In the genomic region with DNA sequence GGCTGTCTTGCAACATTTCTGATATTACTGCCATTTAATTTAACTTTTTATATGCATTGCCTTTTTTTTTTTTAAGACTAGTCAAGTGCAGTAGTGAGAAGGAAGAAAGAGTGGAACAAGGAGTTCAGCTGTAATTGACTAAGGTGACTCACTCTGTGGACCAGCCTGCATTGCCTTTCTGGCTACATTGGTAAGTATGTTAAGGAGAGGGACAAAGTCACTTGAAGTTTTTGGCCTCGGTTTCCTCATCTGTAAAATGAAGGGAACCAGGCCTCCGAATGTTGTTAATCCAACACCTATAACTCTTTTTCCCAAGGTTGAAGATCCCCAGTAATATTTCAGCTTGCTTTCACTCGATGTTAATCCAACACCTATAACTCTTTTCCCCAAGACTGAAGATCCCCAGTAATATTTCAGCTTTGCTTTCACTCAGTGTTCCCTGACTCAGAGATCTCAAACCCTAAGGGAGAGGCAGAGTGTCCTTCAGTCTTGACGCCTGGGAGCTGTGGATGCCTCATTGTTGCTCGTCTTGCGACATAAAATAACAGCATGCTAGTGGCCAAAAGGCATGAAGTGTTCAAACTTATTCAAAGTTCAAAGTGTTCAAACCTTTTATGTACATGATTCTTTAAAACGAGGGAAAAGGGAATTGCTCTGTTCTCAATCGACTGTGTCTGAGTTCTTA, we compare ENCODE assay signal across 1 cellular context.
TF ChIP-seq lines count a peak whose summit lies in the region.

No MANE protein-coding gene starts in this region.

TF ChIP-seq in HepG2, 621 proteins besides CTCF, POLR2A, EP300 and RAD21 (continued from another document and continues in another):
- 0 out of 2 replicates have a peak, but pooled peaks have one; percentile 40 for TF ChIP-seq ZBTB10 (CRISPR knock-in tag; IDR thresholded peaks at IDR 0.05; ENCODE audit: borderline replicate concordance)
- TF ChIP-seq KMT2B (CRISPR knock-in tag; IDR thresholded peaks at IDR 0.05), result no peak
- peak; percentile 31; the same call in 1 of the 2 replicates for TF ChIP-seq ZNF263 (CRISPR knock-in tag; IDR thresholded peaks at IDR 0.05)
- TF ChIP-seq JDP2 (CRISPR knock-in tag; IDR thresholded peaks at IDR 0.05; ENCODE audit: borderline replicate concordance), result no peak
- 0 out of 2 replicates have a peak, but pooled peaks have one; percentile 56 for TF ChIP-seq MIER3 (CRISPR knock-in tag; IDR thresholded peaks at IDR 0.05; ENCODE audit: borderline replicate concordance)
- TF ChIP-seq ZSCAN9 (CRISPR knock-in tag; IDR thresholded peaks at IDR 0.05; ENCODE audit: borderline replicate concordance), result 0 out of 2 replicates have a peak, but pooled peaks have one; percentile 45
- TF ChIP-seq, protein P1, sequence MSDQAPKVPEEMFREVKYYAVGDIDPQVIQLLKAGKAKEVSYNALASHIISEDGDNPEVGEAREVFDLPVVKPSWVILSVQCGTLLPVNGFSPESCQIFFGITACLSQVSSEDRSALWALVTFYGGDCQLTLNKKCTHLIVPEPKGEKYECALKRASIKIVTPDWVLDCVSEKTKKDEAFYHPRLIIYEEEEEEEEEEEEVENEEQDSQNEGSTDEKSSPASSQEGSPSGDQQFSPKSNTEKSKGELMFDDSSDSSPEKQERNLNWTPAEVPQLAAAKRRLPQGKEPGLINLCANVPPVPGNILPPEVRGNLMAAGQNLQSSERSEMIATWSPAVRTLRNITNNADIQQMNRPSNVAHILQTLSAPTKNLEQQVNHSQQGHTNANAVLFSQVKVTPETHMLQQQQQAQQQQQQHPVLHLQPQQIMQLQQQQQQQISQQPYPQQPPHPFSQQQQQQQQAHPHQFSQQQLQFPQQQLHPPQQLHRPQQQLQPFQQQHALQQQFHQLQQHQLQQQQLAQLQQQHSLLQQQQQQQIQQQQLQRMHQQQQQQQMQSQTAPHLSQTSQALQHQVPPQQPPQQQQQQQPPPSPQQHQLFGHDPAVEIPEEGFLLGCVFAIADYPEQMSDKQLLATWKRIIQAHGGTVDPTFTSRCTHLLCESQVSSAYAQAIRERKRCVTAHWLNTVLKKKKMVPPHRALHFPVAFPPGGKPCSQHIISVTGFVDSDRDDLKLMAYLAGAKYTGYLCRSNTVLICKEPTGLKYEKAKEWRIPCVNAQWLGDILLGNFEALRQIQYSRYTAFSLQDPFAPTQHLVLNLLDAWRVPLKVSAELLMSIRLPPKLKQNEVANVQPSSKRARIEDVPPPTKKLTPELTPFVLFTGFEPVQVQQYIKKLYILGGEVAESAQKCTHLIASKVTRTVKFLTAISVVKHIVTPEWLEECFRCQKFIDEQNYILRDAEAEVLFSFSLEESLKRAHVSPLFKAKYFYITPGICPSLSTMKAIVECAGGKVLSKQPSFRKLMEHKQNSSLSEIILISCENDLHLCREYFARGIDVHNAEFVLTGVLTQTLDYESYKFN (CRISPR knock-in tag; conservative IDR thresholded peaks at IDR 0.05), result peak; percentile 70
- TF ChIP-seq, protein P2, sequence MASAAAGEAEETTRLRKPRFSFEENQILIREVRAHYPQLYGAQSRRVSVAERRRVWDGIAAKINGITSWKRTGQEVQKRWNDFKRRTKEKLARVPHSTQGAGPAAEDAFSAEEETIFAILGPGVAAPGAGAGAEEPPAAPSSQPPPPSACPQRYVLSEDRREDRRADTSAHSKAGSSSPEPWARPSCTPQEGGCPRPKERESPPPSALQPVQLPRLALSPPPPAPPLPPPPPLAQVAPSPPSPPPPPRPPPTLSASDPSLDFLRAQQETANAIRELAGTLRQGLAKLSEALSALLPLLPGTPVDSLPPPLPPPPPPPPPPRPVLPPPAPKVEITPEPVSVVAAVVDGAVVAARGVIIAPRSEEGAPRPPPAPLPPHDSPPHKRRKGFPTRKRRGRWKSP (CRISPR knock-in tag; IDR thresholded peaks at IDR 0.05), result peak; percentile 45; the same call in 1 of the 2 replicates
- no peak for TF ChIP-seq ETV5 (CRISPR knock-in tag; IDR thresholded peaks at IDR 0.05; ENCODE audit: borderline replicate concordance)
- 0 out of 2 replicates have a peak, but pooled peaks have one; percentile 28 for TF ChIP-seq ZBTB39 (CRISPR knock-in tag; IDR thresholded peaks at IDR 0.05)
- no peak for TF ChIP-seq RORA (CRISPR knock-in tag; IDR thresholded peaks at IDR 0.05)
- TF ChIP-seq ZNF605 (CRISPR knock-in tag; IDR thresholded peaks at IDR 0.05), result 0 out of 2 replicates have a peak, but pooled peaks have one; percentile 35
- TF ChIP-seq SRF (IDR thresholded peaks at IDR 0.05; ENCODE audit: low read depth, low read length), result peak; percentile 35; the same call in 1 of the 2 replicates
- no peak for TF ChIP-seq POLR2AphosphoS2 (IDR thresholded peaks at IDR 0.05; ENCODE audit: low read depth, low read length)
- no peak for TF ChIP-seq ZNF816 (CRISPR knock-in tag; IDR thresholded peaks at IDR 0.05; ENCODE audit: borderline replicate concordance)
- no peak for TF ChIP-seq FOXK2 (IDR thresholded peaks at IDR 0.05)
- TF ChIP-seq, protein P3, sequence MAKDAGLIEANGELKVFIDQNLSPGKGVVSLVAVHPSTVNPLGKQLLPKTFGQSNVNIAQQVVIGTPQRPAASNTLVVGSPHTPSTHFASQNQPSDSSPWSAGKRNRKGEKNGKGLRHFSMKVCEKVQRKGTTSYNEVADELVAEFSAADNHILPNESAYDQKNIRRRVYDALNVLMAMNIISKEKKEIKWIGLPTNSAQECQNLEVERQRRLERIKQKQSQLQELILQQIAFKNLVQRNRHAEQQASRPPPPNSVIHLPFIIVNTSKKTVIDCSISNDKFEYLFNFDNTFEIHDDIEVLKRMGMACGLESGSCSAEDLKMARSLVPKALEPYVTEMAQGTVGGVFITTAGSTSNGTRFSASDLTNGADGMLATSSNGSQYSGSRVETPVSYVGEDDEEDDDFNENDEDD (CRISPR knock-in tag; IDR thresholded peaks at IDR 0.05; ENCODE audit: borderline replicate concordance), result peak; percentile 80; the same call in 1 of the 2 replicates
- TF ChIP-seq ZNF891 (CRISPR knock-in tag; IDR thresholded peaks at IDR 0.05), result no peak
- no peak for TF ChIP-seq HES4 (CRISPR knock-in tag; IDR thresholded peaks at IDR 0.05; ENCODE audit: borderline replicate concordance)
- 0 out of 2 replicates have a peak, but pooled peaks have one; percentile 54 for TF ChIP-seq ZNF205 (CRISPR knock-in tag; IDR thresholded peaks at IDR 0.05)
- TF ChIP-seq, protein P4, sequence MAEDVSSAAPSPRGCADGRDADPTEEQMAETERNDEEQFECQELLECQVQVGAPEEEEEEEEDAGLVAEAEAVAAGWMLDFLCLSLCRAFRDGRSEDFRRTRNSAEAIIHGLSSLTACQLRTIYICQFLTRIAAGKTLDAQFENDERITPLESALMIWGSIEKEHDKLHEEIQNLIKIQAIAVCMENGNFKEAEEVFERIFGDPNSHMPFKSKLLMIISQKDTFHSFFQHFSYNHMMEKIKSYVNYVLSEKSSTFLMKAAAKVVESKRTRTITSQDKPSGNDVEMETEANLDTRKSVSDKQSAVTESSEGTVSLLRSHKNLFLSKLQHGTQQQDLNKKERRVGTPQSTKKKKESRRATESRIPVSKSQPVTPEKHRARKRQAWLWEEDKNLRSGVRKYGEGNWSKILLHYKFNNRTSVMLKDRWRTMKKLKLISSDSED (CRISPR knock-in tag; IDR thresholded peaks at IDR 0.05), result no peak
- TF ChIP-seq, protein P5, sequence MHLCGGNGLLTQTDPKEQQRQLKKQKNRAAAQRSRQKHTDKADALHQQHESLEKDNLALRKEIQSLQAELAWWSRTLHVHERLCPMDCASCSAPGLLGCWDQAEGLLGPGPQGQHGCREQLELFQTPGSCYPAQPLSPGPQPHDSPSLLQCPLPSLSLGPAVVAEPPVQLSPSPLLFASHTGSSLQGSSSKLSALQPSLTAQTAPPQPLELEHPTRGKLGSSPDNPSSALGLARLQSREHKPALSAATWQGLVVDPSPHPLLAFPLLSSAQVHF (CRISPR knock-in tag; IDR thresholded peaks at IDR 0.05), result no peak
- TF ChIP-seq, protein P6, sequence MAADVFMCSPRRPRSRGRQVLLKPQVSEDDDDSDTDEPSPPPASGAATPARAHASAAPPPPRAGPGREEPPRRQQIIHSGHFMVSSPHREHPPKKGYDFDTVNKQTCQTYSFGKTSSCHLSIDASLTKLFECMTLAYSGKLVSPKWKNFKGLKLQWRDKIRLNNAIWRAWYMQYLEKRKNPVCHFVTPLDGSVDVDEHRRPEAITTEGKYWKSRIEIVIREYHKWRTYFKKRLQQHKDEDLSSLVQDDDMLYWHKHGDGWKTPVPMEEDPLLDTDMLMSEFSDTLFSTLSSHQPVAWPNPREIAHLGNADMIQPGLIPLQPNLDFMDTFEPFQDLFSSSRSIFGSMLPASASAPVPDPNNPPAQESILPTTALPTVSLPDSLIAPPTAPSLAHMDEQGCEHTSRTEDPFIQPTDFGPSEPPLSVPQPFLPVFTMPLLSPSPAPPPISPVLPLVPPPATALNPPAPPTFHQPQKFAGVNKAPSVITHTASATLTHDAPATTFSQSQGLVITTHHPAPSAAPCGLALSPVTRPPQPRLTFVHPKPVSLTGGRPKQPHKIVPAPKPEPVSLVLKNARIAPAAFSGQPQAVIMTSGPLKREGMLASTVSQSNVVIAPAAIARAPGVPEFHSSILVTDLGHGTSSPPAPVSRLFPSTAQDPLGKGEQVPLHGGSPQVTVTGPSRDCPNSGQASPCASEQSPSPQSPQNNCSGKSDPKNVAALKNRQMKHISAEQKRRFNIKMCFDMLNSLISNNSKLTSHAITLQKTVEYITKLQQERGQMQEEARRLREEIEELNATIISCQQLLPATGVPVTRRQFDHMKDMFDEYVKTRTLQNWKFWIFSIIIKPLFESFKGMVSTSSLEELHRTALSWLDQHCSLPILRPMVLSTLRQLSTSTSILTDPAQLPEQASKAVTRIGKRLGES (CRISPR knock-in tag; IDR thresholded peaks at IDR 0.05; ENCODE audit: borderline replicate concordance), result no peak
- TF ChIP-seq, protein P7, sequence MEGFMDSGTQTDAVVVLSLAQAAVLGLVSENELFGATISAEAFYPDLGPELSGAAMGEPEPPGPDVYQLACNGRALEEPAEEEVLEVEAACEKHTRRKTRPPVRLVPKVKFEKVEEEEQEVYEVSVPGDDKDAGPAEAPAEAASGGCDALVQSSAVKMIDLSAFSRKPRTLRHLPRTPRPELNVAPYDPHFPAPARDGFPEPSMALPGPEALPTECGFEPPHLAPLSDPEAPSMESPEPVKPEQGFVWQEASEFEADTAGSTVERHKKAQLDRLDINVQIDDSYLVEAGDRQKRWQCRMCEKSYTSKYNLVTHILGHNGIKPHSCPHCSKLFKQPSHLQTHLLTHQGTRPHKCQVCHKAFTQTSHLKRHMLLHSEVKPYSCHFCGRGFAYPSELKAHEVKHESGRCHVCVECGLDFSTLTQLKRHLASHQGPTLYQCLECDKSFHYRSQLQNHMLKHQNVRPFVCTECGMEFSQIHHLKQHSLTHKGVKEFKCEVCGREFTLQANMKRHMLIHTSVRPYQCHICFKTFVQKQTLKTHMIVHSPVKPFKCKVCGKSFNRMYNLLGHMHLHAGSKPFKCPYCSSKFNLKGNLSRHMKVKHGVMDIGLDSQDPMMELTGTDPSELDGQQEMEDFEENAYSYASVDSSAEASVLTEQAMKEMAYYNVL (CRISPR knock-in tag; IDR thresholded peaks at IDR 0.05; ENCODE audit: borderline replicate concordance), result 0 out of 2 replicates have a peak, but pooled peaks have one; percentile 38
- TF ChIP-seq, protein P8, sequence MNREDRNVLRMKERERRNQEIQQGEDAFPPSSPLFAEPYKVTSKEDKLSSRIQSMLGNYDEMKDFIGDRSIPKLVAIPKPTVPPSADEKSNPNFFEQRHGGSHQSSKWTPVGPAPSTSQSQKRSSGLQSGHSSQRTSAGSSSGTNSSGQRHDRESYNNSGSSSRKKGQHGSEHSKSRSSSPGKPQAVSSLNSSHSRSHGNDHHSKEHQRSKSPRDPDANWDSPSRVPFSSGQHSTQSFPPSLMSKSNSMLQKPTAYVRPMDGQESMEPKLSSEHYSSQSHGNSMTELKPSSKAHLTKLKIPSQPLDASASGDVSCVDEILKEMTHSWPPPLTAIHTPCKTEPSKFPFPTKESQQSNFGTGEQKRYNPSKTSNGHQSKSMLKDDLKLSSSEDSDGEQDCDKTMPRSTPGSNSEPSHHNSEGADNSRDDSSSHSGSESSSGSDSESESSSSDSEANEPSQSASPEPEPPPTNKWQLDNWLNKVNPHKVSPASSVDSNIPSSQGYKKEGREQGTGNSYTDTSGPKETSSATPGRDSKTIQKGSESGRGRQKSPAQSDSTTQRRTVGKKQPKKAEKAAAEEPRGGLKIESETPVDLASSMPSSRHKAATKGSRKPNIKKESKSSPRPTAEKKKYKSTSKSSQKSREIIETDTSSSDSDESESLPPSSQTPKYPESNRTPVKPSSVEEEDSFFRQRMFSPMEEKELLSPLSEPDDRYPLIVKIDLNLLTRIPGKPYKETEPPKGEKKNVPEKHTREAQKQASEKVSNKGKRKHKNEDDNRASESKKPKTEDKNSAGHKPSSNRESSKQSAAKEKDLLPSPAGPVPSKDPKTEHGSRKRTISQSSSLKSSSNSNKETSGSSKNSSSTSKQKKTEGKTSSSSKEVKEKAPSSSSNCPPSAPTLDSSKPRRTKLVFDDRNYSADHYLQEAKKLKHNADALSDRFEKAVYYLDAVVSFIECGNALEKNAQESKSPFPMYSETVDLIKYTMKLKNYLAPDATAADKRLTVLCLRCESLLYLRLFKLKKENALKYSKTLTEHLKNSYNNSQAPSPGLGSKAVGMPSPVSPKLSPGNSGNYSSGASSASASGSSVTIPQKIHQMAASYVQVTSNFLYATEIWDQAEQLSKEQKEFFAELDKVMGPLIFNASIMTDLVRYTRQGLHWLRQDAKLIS (CRISPR knock-in tag; IDR thresholded peaks at IDR 0.05), result no peak
- no peak for TF ChIP-seq HIVEP1 (CRISPR knock-in tag; IDR thresholded peaks at IDR 0.05)
- no peak for TF ChIP-seq ZKSCAN1 (IDR thresholded peaks at IDR 0.05; ENCODE audit: low read length)
